14 cellular contexts compared by ENCODE assay signal in genomic region chr11:89785726-89786125, GRCh38. TPM values are rescaled to one million over a fixed set of nuclear protein-coding genes. Genes with fewer than 3 reads are reported as not detected.
"Had no signal": no experiment of that assay in that cellular context is flagged by ENCODE, and none has a peak within 500 bp of the region (broad histone marks: within the 10 kb centered on the region; RNA-seq: fewer than 3 reads in every experiment).

No MANE protein-coding gene starts in this region.

RNA-seq across cellular contexts. Expression of gene TRIM49, which starts 22.6 kb away (rescaled TPM):
- total RNA-seq: stomach, subcutaneous adipose tissue, suprapubic skin, temporal lobe, thoracic aorta, thyroid gland, tibial nerve, transverse colon, upper lobe of left lung, upper lobe of right lung, ureter, urinary bladder, uterus, vagina had no signal
- polyA plus RNA-seq: stomach, urinary bladder had no signal
